8 cellular contexts compared by ENCODE assay signal in genomic region chr9:98117984-98118639, GRCh38. TPM values are rescaled to one million over a fixed set of nuclear protein-coding genes. Genes with fewer than 3 reads are reported as not detected.
DNase-seq lines count a peak whose midpoint lies in the region; ATAC-seq and TF ChIP-seq lines count a peak whose summit lies in the region.

No MANE protein-coding gene starts in this region.

- POLR2A ChIA-PET in IMR-90 (lab: Charles Lee; ENCODE audit: unreplicated experiment), result no interaction called here

- in situ Hi-C loops in IMR-90 (cut with MboI; ENCODE audit: low sequenced_read_pairs), result no loop called here

- H3K27me3 ChIP-seq in IMR-90 (ENCODE audit: control insufficient read depth, insufficient read depth, low read length) (no peaks in the 10 kb centered on the region), mesenchymal stem cell (ENCODE audit: control insufficient read depth in 1 of 2, insufficient read depth in 1 of 2, low read length in 2 of 2) (peaks cover 0 to 19% of the 10 kb centered on the region in 2 experiments)

- no peaks in the 10 kb centered on the region for H4K20me1 ChIP-seq in IMR-90 (ENCODE audit: insufficient read depth, low read length)

- peak overlapping the region; percentile 97 for H2AFZ ChIP-seq in IMR-90 (replicated peaks; ENCODE audit: low read length, poor library complexity)
- H2AFZ ChIP-seq in mesenchymal stem cell (ENCODE audit: low read depth, low read length), result peak overlapping the region; percentile 96

- H3K4me2 ChIP-seq in IMR-90 (ENCODE audit: low read depth, low read length) (peak overlapping the region; percentile 89), mesenchymal stem cell (ENCODE audit: low read length, poor library complexity, severe bottlenecking) (peak overlapping the region; percentile 96)

- no peaks in the 10 kb centered on the region for H3K27me3 Mint-ChIP-seq in chondrocyte (ENCODE audit: low read depth)

- H3K4me3 ChIP-seq in IMR-90 (ENCODE audit: insufficient read depth, low read depth, low read length), result peak overlapping the region; percentile 70
- H3K4me3 ChIP-seq in mesenchymal stem cell (ENCODE audit: insufficient read depth in 1 of 2, low read depth in 1 of 2, low read length in 2 of 2), result peak overlapping the region in 1 of 2 experiments; percentile 79

- no peaks in the 10 kb centered on the region for H3K9me3 ChIP-seq in IMR-90 (ENCODE audit: control insufficient read depth, insufficient read depth, low read length)
- H3K9me3 ChIP-seq in mesenchymal stem cell (ENCODE audit: control insufficient read depth, low read length), result no peaks in the 10 kb centered on the region

- no peak overlapping the region for H2BK12ac ChIP-seq in mesenchymal stem cell (ENCODE audit: low read length in 2 of 2)

- peak overlapping the region; percentile 91 for H2AK9ac ChIP-seq in IMR-90 (replicated peaks; ENCODE audit: low read depth, low read length, poor library complexity)

- H2BK15ac ChIP-seq in IMR-90 (ENCODE audit: low read depth, low read length) (no peak overlapping the region), mesenchymal stem cell (ENCODE audit: low read depth, poor library complexity, severe bottlenecking) (no peak overlapping the region)

- TF ChIP-seq CTCF in IMR-90 (conservative IDR thresholded peaks at IDR 0.05; ENCODE audit: low read depth, low read length) (peak; percentile 19; the same call in 1 of the 2 replicates), chondrocyte (IDR thresholded peaks at IDR 0.05) (peak; percentile 19)

- H3K14ac ChIP-seq in IMR-90 (replicated peaks; ENCODE audit: low read depth, low read length) (peak overlapping the region; percentile 71), mesenchymal stem cell (ENCODE audit: low read length in 2 of 2) (no peak overlapping the region)

- H3K27ac Mint-ChIP-seq in chondrocyte (ENCODE audit: unreplicated experiment), result no peak overlapping the region

- H3K9ac ChIP-seq in IMR-90 (ENCODE audit: low read depth, low read length) (no peak overlapping the region), mesenchymal stem cell (ENCODE audit: low read length) (no peak overlapping the region)

- WGBS in IMR-90 (ENCODE audit: extremely low coverage in 2 of 2, insufficient read length in 1 of 2), 2 experiments, result 40% methylated on average over 1 of the region's 5 CpGs; no CpG with 5 or more reads in 1 of the 2 experiments
- 62% methylated on average over 5 of the region's 5 CpGs for WGBS in mesenchymal stem cell

- peak; percentile 24 for TF ChIP-seq RAD21 in IMR-90 (IDR thresholded peaks at IDR 0.05; ENCODE audit: low read length)

- no peak overlapping the region for H3K4me3 Mint-ChIP-seq in chondrocyte (ENCODE audit: unreplicated experiment)

- no peak overlapping the region for H4K5ac ChIP-seq in IMR-90 (ENCODE audit: low read depth, low read length)

- no peak for TF ChIP-seq POLR2A in IMR-90 (IDR thresholded peaks at IDR 0.05; ENCODE audit: low read depth, low read length)

- H2BK120ac ChIP-seq in IMR-90 (ENCODE audit: low read depth, low read length), result no peak overlapping the region
- no peak overlapping the region for H2BK120ac ChIP-seq in mesenchymal stem cell (ENCODE audit: low read depth, low read length)

- ATAC-seq in GM21528 (IDR thresholded peaks at IDR 0.05; ENCODE audit: low FRiP score, unreplicated experiment) (peak; percentile 48), IMR-90 (ENCODE audit: low read depth) (peak; percentile 4; the same call in 1 of the 2 replicates)

- H3K79me1 ChIP-seq in IMR-90 (ENCODE audit: low read depth in 1 of 2, low read length in 2 of 2) (peaks cover 5 to 15% of the 10 kb centered on the region in 2 experiments; a peak in 2 of 4 replicates), mesenchymal stem cell (replicated peaks; ENCODE audit: low read length, poor library complexity, severe bottlenecking) (no peaks in the 10 kb centered on the region)

- no peak overlapping the region; the same call in 1 of the 2 replicates for H2AK5ac ChIP-seq in IMR-90 (ENCODE audit: low read depth, low read length)
- no peak overlapping the region for H2AK5ac ChIP-seq in mesenchymal stem cell (ENCODE audit: low read length, severe bottlenecking)

- H3K27ac ChIP-seq in IMR-90 (ENCODE audit: insufficient read depth, low read length) (no peak overlapping the region), mesenchymal stem cell (ENCODE audit: low read length, poor library complexity, severe bottlenecking) (no peak overlapping the region), temporal lobe (ENCODE audit: low read depth, low read length) (peak overlapping the region; percentile 17)

- H3K4me1 ChIP-seq in IMR-90 (ENCODE audit: control insufficient read depth, insufficient read depth, low read length), result no peaks in the 10 kb centered on the region
- peaks cover 7% of the 10 kb centered on the region for H3K4me1 ChIP-seq in mesenchymal stem cell (ENCODE audit: control insufficient read depth, insufficient read depth, low read depth, low read length)

- DNase-seq in EL (peak; percentile 59), IMR-90 (peak; percentile 28), UCSD-AML1 (lab: John Stamatoyannopoulos, UW; ENCODE audit: unreplicated experiment) (peak; percentile 58), chondrocyte (ENCODE audit: low spot score) (peak; percentile 26), mesenchymal stem cell (peak; percentile 40), COR-L47 (lab: John Stamatoyannopoulos, UW) (no peak)

- H3K23ac ChIP-seq in IMR-90 (ENCODE audit: low read depth, low read length), result peak overlapping the region; percentile 76
- no peak overlapping the region for H3K23ac ChIP-seq in mesenchymal stem cell (ENCODE audit: low read length in 2 of 2)

- H2BK5ac ChIP-seq in IMR-90 (ENCODE audit: low read depth, low read length, poor library complexity, severe bottlenecking), result no peak overlapping the region
- no peak overlapping the region for H2BK5ac ChIP-seq in mesenchymal stem cell (ENCODE audit: low read depth, low read length, poor library complexity, severe bottlenecking)

- H3K36me3 ChIP-seq in IMR-90 (ENCODE audit: control insufficient read depth, insufficient read depth, low read length), result no peaks in the 10 kb centered on the region
- H3K36me3 ChIP-seq in mesenchymal stem cell (ENCODE audit: control insufficient read depth in 1 of 2, insufficient read depth in 2 of 2, low read depth in 1 of 2, low read length in 2 of 2), result no peaks in the 10 kb centered on the region

- no peak overlapping the region for H3K56ac ChIP-seq in IMR-90 (ENCODE audit: extremely low read depth, insufficient read depth, low read length)

- no peaks in the 10 kb centered on the region for H3K9me3 Mint-ChIP-seq in chondrocyte (ENCODE audit: low read depth)

- H3K4me1 Mint-ChIP-seq in chondrocyte (ENCODE audit: low read depth), result peaks cover 6% of the 10 kb centered on the region

- H2BK20ac ChIP-seq in IMR-90 (ENCODE audit: low read depth, low read length), result no peak overlapping the region

- dilution Hi-C loops in IMR-90 (cut with HindIII; ENCODE audit: low sequenced_read_pairs, unreplicated experiment), result no loop called here

- H4K91ac ChIP-seq in IMR-90 (ENCODE audit: insufficient read depth, low read depth, low read length) (no peak overlapping the region), mesenchymal stem cell (ENCODE audit: low read length) (no peak overlapping the region)

- H4K8ac ChIP-seq in IMR-90 (ENCODE audit: low read depth in 2 of 2, low read length in 2 of 2) (peak overlapping the region; percentile 68 to 69; a peak in 2 of 4 replicates), mesenchymal stem cell (ENCODE audit: low read length) (peak overlapping the region; percentile 88)

- H3K18ac ChIP-seq in IMR-90 (ENCODE audit: low read depth, low read length) (no peak overlapping the region), mesenchymal stem cell (ENCODE audit: low read depth in 1 of 2, low read length in 2 of 2) (no peak overlapping the region)

- H3K4ac ChIP-seq in IMR-90 (ENCODE audit: low read depth, low read length), result peak overlapping the region; percentile 54
- H3K4ac ChIP-seq in mesenchymal stem cell (ENCODE audit: low read depth in 1 of 2, low read length in 2 of 2), result no peak overlapping the region

- intact Hi-C loops in IMR-90 (cut with micrococcal nuclease), result loop anchor here (2.0 kb wide), 2 partner anchors 145 to 195 kb away; partner anchors contain the start of gene TRMO

- no TSS peak for BruUV-seq in IMR-90 (replicated peaks; lab: Mats Ljungman, UMichigan)

- H3K9me1 ChIP-seq in IMR-90 (ENCODE audit: insufficient read depth, low read length), result peaks cover 3% of the 10 kb centered on the region; the same call in 1 of the 2 replicates

- CTCF ChIA-PET in IMR-90 (lab: Yijun Ruan, JAX), result no interaction called here

- H3K36me3 Mint-ChIP-seq in chondrocyte (ENCODE audit: low read depth), result no peaks in the 10 kb centered on the region

TF ChIP-seq in IMR-90, 13 proteins besides CTCF, POLR2A, EP300 and RAD21 (continues in another document):
- TF ChIP-seq MAZ (IDR thresholded peaks at IDR 0.05; ENCODE audit: borderline replicate concordance, low read depth, low read length) (no peak), RFX5 (IDR thresholded peaks at IDR 0.05; ENCODE audit: low read depth, low read length) (no peak), NFE2L2 (IDR thresholded peaks at IDR 0.05; ENCODE audit: low read depth, low read length) (no peak), BHLHE40 (IDR thresholded peaks at IDR 0.05; ENCODE audit: low read depth, low read length) (no peak), CHD1 (IDR thresholded peaks at IDR 0.05; ENCODE audit: low read depth, low read length) (no peak), RCOR1 (IDR thresholded peaks at IDR 0.05; ENCODE audit: insufficient replicate concordance, low read length) (no peak), MAFK (IDR thresholded peaks at IDR 0.05; ENCODE audit: low read depth, low read length) (no peak), CEBPB (IDR thresholded peaks at IDR 0.05; ENCODE audit: low read depth, low read length) (no peak), FOS (IDR thresholded peaks at IDR 0.05; ENCODE audit: low read depth, low read length) (no peak), SMC3 (IDR thresholded peaks at IDR 0.05; ENCODE audit: low read depth, low read length) (no peak), ELK1 (IDR thresholded peaks at IDR 0.05; ENCODE audit: borderline replicate concordance, low read depth, low read length) (no peak)

RNA-seq across cellular contexts. Expression of gene TRIM14, which starts 0.9 kb away (rescaled TPM):
- total RNA-seq in IMR-90 (2012; rRNA removed) (3.0 and 3.1 TPM in 2 replicates), chondrocyte (0.58 to 1.1 TPM (median 1.1 TPM) in 3 replicates), temporal lobe (1.5 TPM)
- polyA plus RNA-seq in IMR-90 (2012; rRNA removed), result 8.5 and 8.8 TPM in 2 replicates
- 4.9 and 10.8 TPM in 2 replicates for polyA plus RNA-seq in IMR-90 (2012; cell fraction: cytosol; rRNA removed)
- polyA plus RNA-seq in IMR-90 (2012; cell fraction: nucleus; rRNA removed; ENCODE audit: low replicate concordance), result 9.1 and 11.8 TPM in 2 replicates
- 8.1 TPM for polyA plus RNA-seq in mesenchymal stem cell (2013, experiment 1 of 2)
- polyA plus RNA-seq in mesenchymal stem cell (2013, experiment 2 of 2), result 8.1 TPM
